Comparison of ENCODE assay signal across 12 cellular contexts in the genomic region with DNA sequence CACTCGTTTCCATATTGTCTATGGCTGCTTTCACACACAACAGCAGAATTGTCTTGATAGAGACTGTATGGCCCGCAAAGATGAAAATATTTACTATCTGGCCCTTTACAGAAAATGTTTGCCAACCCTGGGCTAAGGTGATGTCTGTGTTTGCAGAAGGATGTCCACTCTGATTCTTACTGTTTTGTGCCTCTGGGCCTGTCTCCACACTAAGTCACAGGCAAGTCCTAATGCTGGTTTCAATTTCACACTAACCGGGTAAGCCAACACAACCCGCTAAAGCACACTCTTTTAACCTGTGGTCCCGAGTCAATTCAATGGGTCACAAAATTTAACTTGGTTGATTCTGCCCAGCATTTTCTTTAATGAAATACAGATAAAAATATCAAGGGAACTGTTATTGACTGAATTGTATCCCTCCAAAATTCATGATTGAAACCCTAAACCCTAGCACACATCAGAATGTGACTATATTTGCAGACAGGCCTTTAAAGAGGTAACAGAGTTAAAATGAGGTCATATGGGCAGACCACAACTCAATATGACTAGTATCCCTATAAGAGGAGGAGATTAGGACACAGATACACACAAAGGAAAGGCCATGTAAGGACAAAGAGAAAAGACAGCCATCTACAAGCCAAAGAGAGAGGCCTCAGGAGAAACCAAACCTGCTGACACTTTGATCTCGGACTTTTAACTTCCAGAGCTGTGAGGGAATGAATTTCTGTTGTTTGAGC.
DNase-seq lines count a peak whose midpoint lies in the region; ATAC-seq and TF ChIP-seq lines count a peak whose summit lies in the region.
"Had no signal": no experiment of that assay in that cellular context is flagged by ENCODE, and none has a peak within 500 bp of the region (broad histone marks: within the 10 kb centered on the region; RNA-seq: fewer than 3 reads in every experiment).

No MANE protein-coding gene starts in this region.

- H3K9me2 ChIP-seq in PC-3 (replicated peaks; ENCODE audit: low read length) = no peaks in the 10 kb centered on the region

- ATAC-seq in GM19452 (IDR thresholded peaks at IDR 0.05; ENCODE audit: unreplicated experiment) (peak; percentile 58), T-cell (replicated peaks in 1 of 4) (peak in 3 of 4 experiments; percentile 27 to 51 (median 36)), PC-3 (no peak)

- H3K27ac ChIP-seq in BLaER1 treated with 17β-estradiol and CSF1 and Interleukin-3, amounts not matched to agents 10 nM and 100 nM = no peak overlapping the region; a peak in 2 of 22 replicates
- H3K27ac ChIP-seq in right atrium auricular region (no peak overlapping the region), PC-3 (ENCODE audit: low read length) (no peak overlapping the region)

- no peak overlapping the region for H3K4me3 ChIP-seq in BLaER1 treated with 17β-estradiol and CSF1 and Interleukin-3, amounts not matched to agents 10 nM and 100 nM
- H3K4me3 ChIP-seq in right atrium auricular region (no peak overlapping the region), PC-3 (ENCODE audit: low read length) (no peak overlapping the region)

- peaks cover 15 to 85% (median 83%) of the 10 kb centered on the region in 3 donors for H3K4me1 Mint-ChIP-seq in T-cell
- H3K4me1 Mint-ChIP-seq in glutamatergic neuron (ENCODE audit: low read depth, unreplicated experiment) = peaks cover 59% of the 10 kb centered on the region

- H3K4me3 Mint-ChIP-seq in T-cell (peak overlapping the region; percentile 73 to 82 (median 77)), glutamatergic neuron (ENCODE audit: unreplicated experiment) (peak overlapping the region; percentile 14)
- H3K4me3 Mint-ChIP-seq: B cell had no signal

- H3K9ac ChIP-seq in BLaER1 treated with 17β-estradiol and CSF1 and Interleukin-3, amounts not matched to agents 10 nM and 100 nM = no peak overlapping the region
- H3K9ac ChIP-seq in PC-3 (ENCODE audit: low read length) = no peak overlapping the region

- H2AFZ ChIP-seq in PC-3 (ENCODE audit: low read length) = no peak overlapping the region

- H3K79me2 ChIP-seq in PC-3 (ENCODE audit: low read length) = no peaks in the 10 kb centered on the region

- peaks cover 0 to 49% (median 5%) of the 10 kb centered on the region in 11 experiments; a peak in 9 of 22 replicates for H4K20me1 ChIP-seq in BLaER1 treated with 17β-estradiol and CSF1 and Interleukin-3, amounts not matched to agents 10 nM and 100 nM
- H4K20me1 ChIP-seq in PC-3 (ENCODE audit: low read length) = no peaks in the 10 kb centered on the region

- peak overlapping the region in 10 of 11 experiments; percentile 47 to 85 (median 74); a peak in 18 of 22 replicates for H3K4me2 ChIP-seq in BLaER1 treated with 17β-estradiol and CSF1 and Interleukin-3, amounts not matched to agents 10 nM and 100 nM
- H3K4me2 ChIP-seq in PC-3 (ENCODE audit: low read length) = no peak overlapping the region

- TF ChIP-seq CTCF in glutamatergic neuron (IDR thresholded peaks at IDR 0.05; ENCODE audit: partially characterized antibody, unreplicated experiment) (no peak), right atrium auricular region (IDR thresholded peaks at IDR 0.05) (no peak), PC-3 (conservative IDR thresholded peaks at IDR 0.05; ENCODE audit: low read depth, low read length) (no peak)

- intact Hi-C loops in PC-3 (cut with micrococcal nuclease) = no loop called here

- H3K36me3 ChIP-seq in BLaER1 treated with 17β-estradiol and CSF1 and Interleukin-3, amounts not matched to agents 10 nM and 100 nM = peaks cover 0 to 20% (median 4%) of the 10 kb centered on the region in 11 experiments; a peak in 4 of 22 replicates
- H3K36me3 ChIP-seq in right atrium auricular region (no peaks in the 10 kb centered on the region), PC-3 (ENCODE audit: low read depth, low read length) (no peaks in the 10 kb centered on the region)

- BruUV-seq in PC-3 (replicated peaks; lab: Mats Ljungman, UMichigan) = no TSS peak

- H3K36me3 Mint-ChIP-seq in T-cell = peaks cover 23% of the 10 kb centered on the region
- no peaks in the 10 kb centered on the region for H3K36me3 Mint-ChIP-seq in glutamatergic neuron (ENCODE audit: unreplicated experiment)

- H3K9me3 Mint-ChIP-seq in T-cell = no peaks in the 10 kb centered on the region
- peaks cover 11% of the 10 kb centered on the region for H3K9me3 Mint-ChIP-seq in glutamatergic neuron (ENCODE audit: unreplicated experiment)

- POLR2A ChIA-PET in T-cell (lab: Charles Lee) (interaction anchor here (0.6 to 1.1 kb wide), 3 partner anchors 11 to 79 kb away, joined by 3 to 5 read pairs (median 3); no protein-coding TSS in a partner anchor), PC-3 (lab: Charles Lee; ENCODE audit: unreplicated experiment) (no interaction called here)

- CTCF ChIA-PET in T-cell (lab: Charles Lee) = interaction anchor here in 1 of 2 donors (0.7 to 1.3 kb wide), 3 partner anchors 18 to 85 kb away, joined by 3 to 5 read pairs (median 3); no protein-coding TSS in a partner anchor
- CTCF ChIA-PET in PC-3 (lab: Charles Lee) = no interaction called here

- no peaks in the 10 kb centered on the region for H3K9me3 ChIP-seq in BLaER1 treated with 17β-estradiol and CSF1 and Interleukin-3, amounts not matched to agents 10 nM and 100 nM (replicated peaks in 1 of 11)
- H3K9me3 ChIP-seq in right atrium auricular region (no peaks in the 10 kb centered on the region), PC-3 (ENCODE audit: low read length) (no peaks in the 10 kb centered on the region)

- H3K27me3 ChIP-seq in BLaER1 treated with 17β-estradiol and CSF1 and Interleukin-3, amounts not matched to agents 10 nM and 100 nM = no peaks in the 10 kb centered on the region
- H3K27me3 ChIP-seq in right atrium auricular region (no peaks in the 10 kb centered on the region), PC-3 (ENCODE audit: low read length) (no peaks in the 10 kb centered on the region)

- DNase-seq in T-cell = no peak
- DNase-seq in glutamatergic neuron = no peak
- DNase-seq in right atrium auricular region (ENCODE audit: low spot score) = no peak
- DNase-seq in PC-3 = no peak
- no peak for DNase-seq in dedifferentiated amniotic fluid mesenchymal stem cell (ENCODE audit: extremely low spot score)
- no peak for DNase-seq in CD1c-positive myeloid dendritic cell (ENCODE audit: extremely low spot score)
- DNase-seq: activated gamma-delta T cell treated with Interleukin-2 at 50 U/mL for 16 hours, NCI-H446, SHP77 had no signal

- no peaks in the 10 kb centered on the region for H3K27me3 Mint-ChIP-seq in T-cell
- peaks cover 2% of the 10 kb centered on the region for H3K27me3 Mint-ChIP-seq in glutamatergic neuron (ENCODE audit: unreplicated experiment)
- H3K27me3 Mint-ChIP-seq: B cell had no signal

- peaks cover 14 to 21% (median 19%) of the 10 kb centered on the region in 10 experiments for H3K4me1 ChIP-seq in BLaER1 treated with 17β-estradiol and CSF1 and Interleukin-3, amounts not matched to agents 10 nM and 100 nM
- H3K4me1 ChIP-seq in right atrium auricular region = peaks cover 0 to 43% of the 10 kb centered on the region in 2 donors
- H3K4me1 ChIP-seq in PC-3 (ENCODE audit: insufficient read depth, low read length) = peaks cover 28% of the 10 kb centered on the region

- H3K27ac Mint-ChIP-seq in T-cell = peak overlapping the region; percentile 87 to 94
- H3K27ac Mint-ChIP-seq in glutamatergic neuron (ENCODE audit: unreplicated experiment) = peak overlapping the region; percentile 59
- H3K27ac Mint-ChIP-seq: B cell had no signal

- H3F3A ChIP-seq in PC-3 (ENCODE audit: low read length, unreplicated experiment) = no peaks in the 10 kb centered on the region
